In genomic region chr1:171177261-171177660, GRCh38 we compare ENCODE assay signal across 27 cellular contexts.
"Had no signal": no experiment of that assay in that cellular context is flagged by ENCODE, and none has a peak within 500 bp of the region (broad histone marks: within the 10 kb centered on the region; RNA-seq: fewer than 3 reads in every experiment).

No MANE protein-coding gene starts in this region.

- H3K4me3 ChIP-seq: stomach, suprapubic skin, testis, thoracic aorta, thyroid gland, tibial artery, tibial nerve, transverse colon, upper lobe of left lung, upper lobe of right lung, uterus, vagina had no signal

- H3K9me3 ChIP-seq: stomach, suprapubic skin, testis, thoracic aorta, thyroid gland, tibial artery, tibial nerve, transverse colon, upper lobe of left lung, upper lobe of right lung, uterus, vagina had no signal

- H3K36me3 ChIP-seq: stomach, suprapubic skin, thoracic aorta, thyroid gland, tibial artery, tibial nerve, transverse colon, upper lobe of left lung, upper lobe of right lung, uterus, vagina had no signal

- H3K27me3 ChIP-seq: stomach, suprapubic skin, testis, thyroid gland, tibial artery, tibial nerve, transverse colon, upper lobe of left lung, upper lobe of right lung, uterus, vagina had no signal

- ATAC-seq: stimulated activated effector memory CD8-positive, alpha-beta T cell treated with anti-CD3 and anti-CD28 coated beads, Interleukin-12 subunit alpha, Interleukin-12 subunit beta, amount 100 ng/mL, for 72 hours; stimulated activated memory B cell treated with anti-CD40 and anti-IgM and Interleukin-4, amounts not matched to agents 10 μg/mL and 1 μg/mL and 100 μg/mL, for 72 hours; stimulated activated naive B cell treated with anti-CD40 and anti-IgM and Interleukin-4, amounts not matched to agents 10 μg/mL and 1 μg/mL and 100 μg/mL, for 72 hours; stimulated activated naive CD8-positive, alpha-beta T cell treated with anti-CD3 and anti-CD28 coated beads, Interleukin-15, amount 100 ng/mL, for 72 hours; stimulated activated naive CD8-positive, alpha-beta T cell treated with anti-CD3 and anti-CD28 coated beads, Interleukin-15, Interleukin-2, amounts not matched to agents 100 U/mL and 50 U/mL, for 24 hours; upper lobe of right lung had no signal

- H3K4me1 ChIP-seq: stomach, suprapubic skin, testis, thyroid gland, tibial artery, tibial nerve, transverse colon, upper lobe of left lung, upper lobe of right lung, uterus, vagina had no signal

- DNase-seq: stimulated activated CD4-positive, alpha-beta T cell treated with anti-CD3 and anti-CD28 coated beads, Interleukin-2, amount 100 ng/mL, for 48 hours; stimulated activated CD4-positive, alpha-beta T cell treated with anti-CD3 and anti-CD28 coated beads, Interleukin-4, amount 100 ng/mL, for 1 hour; stimulated activated CD4-positive, alpha-beta T cell treated with anti-CD3 and anti-CD28 coated beads, Interleukin-4, amount 100 ng/mL, for 24 hours; stimulated activated CD4-positive, alpha-beta T cell treated with anti-CD3 and anti-CD28 coated beads, Interleukin-4, amount 100 ng/mL, for 4 hours; stimulated activated CD8-positive, alpha-beta memory T cell treated with anti-CD3 and anti-CD28 coated beads, Interleukin-4, amount 100 ng/mL, for 48 hours; stimulated activated naive B cell treated with anti-CD40 and anti-IgM and Interleukin-4, amounts not matched to agents 10 μg/mL and 1 μg/mL and 100 μg/mL, for 72 hours; stimulated activated naive CD4-positive, alpha-beta T cell; stimulated activated naive CD4-positive, alpha-beta T cell treated with Interleukin-2 at 50 U/mL for 16 hours; stimulated activated naive CD8-positive, alpha-beta T cell treated with anti-CD3 and anti-CD28 coated beads, Interleukin-15, amount 100 ng/mL, for 72 hours; stimulated activated naive CD8-positive, alpha-beta T cell treated with anti-CD3 and anti-CD28 coated beads, Interleukin-15, Interleukin-2, amounts not matched to agents 100 U/mL and 50 U/mL, for 24 hours; stomach; substantia nigra; testis; thyroid gland; tibial artery; transverse colon; trophoblast cell; upper lobe of left lung; upper lobe of right lung; uterus had no signal

- H3K27ac ChIP-seq: stomach, suprapubic skin, testis, thoracic aorta, thyroid gland, tibial artery, tibial nerve, transverse colon, upper lobe of left lung, upper lobe of right lung, uterus, vagina had no signal

- FAIRE-seq: urothelium cell line had no signal
